In the genomic region with DNA sequence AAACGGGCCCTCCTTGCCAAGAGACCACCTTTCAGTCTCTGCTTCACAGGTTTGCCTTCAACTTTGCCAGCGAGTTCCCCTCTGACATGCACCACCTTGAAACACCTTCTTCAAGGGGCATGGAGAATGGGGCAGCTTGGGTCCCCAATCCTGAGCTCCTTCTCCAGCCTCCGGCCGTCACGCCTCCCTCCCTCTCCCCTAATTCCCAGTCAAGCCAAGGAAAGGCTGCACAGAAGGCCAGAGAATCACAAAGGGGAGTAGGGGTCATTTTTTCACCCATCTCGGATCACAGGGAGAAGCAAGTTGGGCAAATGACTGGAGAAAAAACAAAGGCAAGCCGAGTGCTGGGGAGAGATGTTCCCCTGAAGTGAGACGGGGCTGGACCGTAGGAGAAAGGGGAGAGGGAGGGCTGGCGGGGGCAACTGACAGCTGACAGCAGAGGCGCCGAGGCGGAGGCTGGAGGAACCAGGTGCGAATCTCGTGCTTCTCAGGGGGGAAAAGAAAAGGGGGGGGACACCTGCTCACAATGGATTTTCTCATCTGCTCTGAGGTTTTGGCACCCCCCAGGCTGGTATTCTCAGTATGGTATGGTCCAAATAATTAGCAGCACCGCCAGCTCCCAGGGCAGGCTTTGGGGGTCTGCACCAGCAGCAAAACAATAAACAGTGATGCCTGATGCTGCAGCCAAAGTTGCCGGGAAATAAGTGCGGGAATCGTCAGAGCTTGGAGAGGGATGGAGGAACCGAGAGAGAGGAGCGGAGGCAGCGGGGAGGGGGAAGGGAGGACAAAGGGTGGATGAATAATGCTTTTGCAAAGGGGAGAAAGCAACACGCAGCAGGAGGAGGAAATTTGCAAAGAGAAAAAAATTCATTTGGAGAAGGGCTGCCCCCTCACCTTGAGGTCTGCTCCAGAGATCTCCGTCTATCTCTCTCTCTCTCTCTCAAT, we compare ENCODE assay signal across 8 cellular contexts. TPM values are rescaled to one million over a fixed set of nuclear protein-coding genes. Genes with fewer than 3 reads are reported as not detected.
DNase-seq lines count a peak whose midpoint lies in the region; ATAC-seq, FAIRE-seq and TF ChIP-seq lines count a peak whose summit lies in the region.

No MANE protein-coding gene starts in this region.

- intact Hi-C loops in lower leg skin (cut with DNase I; ENCODE audit: low total_unique reads): no loop called here
- intact Hi-C loops in tibial artery (cut with DNase I; ENCODE audit: low total_unique reads): loop anchor here (10.0 kb wide), 2 partner anchors 154 to 194 kb away; no protein-coding TSS in a partner anchor

- TF ChIP-seq CTCF in A549 (IDR thresholded peaks at IDR 0.05) (no peak), astrocyte of the cerebellum (IDR thresholded peaks at IDR 0.05; ENCODE audit: low read depth, low read length, missing control alignments) (no peak), lower leg skin (IDR thresholded peaks at IDR 0.05) (no peak), tibial artery (IDR thresholded peaks at IDR 0.05) (no peak)

- H3K4me2 ChIP-seq in A549: peak overlapping the region; percentile 84

- H3K27ac ChIP-seq in A549 (peak overlapping the region in 1 of 2 experiments; percentile 71; a peak in 3 of 6 replicates), HUES64 (ENCODE audit: low read depth, low read length) (peak overlapping the region; percentile 71; the same call in 1 of the 2 replicates), tibial artery (no peak overlapping the region)

- peaks cover 4% of the 10 kb centered on the region; the same call in 1 of the 2 replicates for H3K36me3 ChIP-seq in HUES64 (ENCODE audit: insufficient read depth, low read length)
- H3K36me3 ChIP-seq in tibial artery: no peaks in the 10 kb centered on the region

- no peak for TF ChIP-seq EP300 in A549 (IDR thresholded peaks at IDR 0.05)

- no peaks in the 10 kb centered on the region for H3K9me3 ChIP-seq in A549
- H3K9me3 ChIP-seq in HUES64 (ENCODE audit: insufficient read depth, low read depth, low read length): no peaks in the 10 kb centered on the region
- no peaks in the 10 kb centered on the region for H3K9me3 ChIP-seq in tibial artery

- peak overlapping the region; percentile 63 for H3K9ac ChIP-seq in HUES64 (ENCODE audit: low read depth, low read length)

- TF ChIP-seq POLR2A in A549 (IDR thresholded peaks at IDR 0.05; ENCODE audit: low read length) (peak; percentile 5; the same call in 1 of the 2 replicates), lower leg skin (IDR thresholded peaks at IDR 0.05) (no peak)

- peaks cover 24% of the 10 kb centered on the region for H3K4me1 ChIP-seq in A549
- peaks cover 65% of the 10 kb centered on the region for H3K4me1 ChIP-seq in HUES64 (ENCODE audit: insufficient read depth, low read length)
- H3K4me1 ChIP-seq in tibial artery: peaks cover 0 to 58% (median 43%) of the 10 kb centered on the region in 4 donors

- ATAC-seq in A549 (peak; percentile 14 to 40; a peak in 5 of 6 replicates), GM21717 (IDR thresholded peaks at IDR 0.05; ENCODE audit: unreplicated experiment) (no peak)

- H3K4me3 ChIP-seq in A549 (peak overlapping the region; percentile 35), HUES64 (ENCODE audit: low read length) (peak overlapping the region; percentile 55), astrocyte of the cerebellum (ENCODE audit: low read depth, low read length) (peak overlapping the region; percentile 45), lower leg skin (ENCODE audit: low read depth, poor library complexity, severe bottlenecking) (peak overlapping the region; percentile 34), tibial artery (peak overlapping the region; percentile 35 to 41)

- 8% methylated on average over 24 of the region's 24 CpGs for WGBS in A549 (ENCODE audit: missing lambda C conversion rate)
- WGBS in HUES64: under 1% methylated on average over 24 of the region's 24 CpGs
- 3 to 5% methylated on average over 23 to 24 of the region's 24 CpGs for WGBS in lower leg skin, 2 donors

- 0 out of 2 replicates have a peak, but pooled peaks cover 2% of the 10 kb centered on the region for H3K27me3 ChIP-seq in HUES64 (ENCODE audit: insufficient read depth, low read length)
- peaks cover 0 to 47% of the 10 kb centered on the region in 2 donors for H3K27me3 ChIP-seq in tibial artery

- no peak for DNase-seq in A549 (ENCODE audit: low read depth in 1 of 2, low spot score in 1 of 2)
- DNase-seq in astrocyte of the cerebellum (ENCODE audit: low read depth): no peak
- no peak for DNase-seq in lower leg skin (ENCODE audit: low spot score in 2 of 2)
- no peak for DNase-seq in tibial artery
- no peak for DNase-seq in cerebellum (ENCODE audit: low spot score)
- no peak for DNase-seq in GOT3 (lab: John Stamatoyannopoulos, UW)

- CTCF ChIA-PET in A549 (lab: Yijun Ruan, JAX): interaction anchor here (0.7 to 11.7 kb wide), 6 partner anchors 7 to 306 kb away, joined by 3 to 318 read pairs (median 6); a partner anchor contains a TSS

- FAIRE-seq in A549 (lab: Jason Lieb, UNC): no peak

- POLR2A ChIA-PET in A549 (lab: Yijun Ruan, JAX): interaction anchor here (0.5 kb wide), 1 partner anchor 53 kb away, joined by 3 read pairs; no protein-coding TSS in a partner anchor

- in situ Hi-C loops in astrocyte of the cerebellum (cut with HindIII; ENCODE audit: low sequenced_read_pairs): no loop called here

- no peak for TF ChIP-seq RAD21 in A549 (conservative IDR thresholded peaks at IDR 0.05 in 1 of 2, IDR thresholded peaks at IDR 0.05 in 1 of 2)

TF ChIP-seq in A549, 52 proteins besides CTCF, POLR2A, EP300 and RAD21 (continues in another document):
- TF ChIP-seq TFCP2L1 (CRISPR knock-in tag; IDR thresholded peaks at IDR 0.05) (0 out of 2 replicates have a peak, but pooled peaks have one; percentile 29), CBX8 (IDR thresholded peaks at IDR 0.05) (no peak), EHF (CRISPR knock-in tag; IDR thresholded peaks at IDR 0.05) (no peak), CEBPB (IDR thresholded peaks at IDR 0.05) (no peak), FOSL2 (IDR thresholded peaks at IDR 0.05) (no peak), FOSL2 (CRISPR knock-in tag; IDR thresholded peaks at IDR 0.05) (no peak), SMC3 (IDR thresholded peaks at IDR 0.05) (no peak), GATA3 (IDR thresholded peaks at IDR 0.05; ENCODE audit: borderline replicate concordance) (0 out of 2 replicates have a peak, but pooled peaks have one; percentile 19), ZC3H11A (IDR thresholded peaks at IDR 0.05) (no peak), MAFK (IDR thresholded peaks at IDR 0.05; ENCODE audit: partially characterized antibody) (no peak), RFX5 (IDR thresholded peaks at IDR 0.05) (no peak)
- TF ChIP-seq, protein P1, sequence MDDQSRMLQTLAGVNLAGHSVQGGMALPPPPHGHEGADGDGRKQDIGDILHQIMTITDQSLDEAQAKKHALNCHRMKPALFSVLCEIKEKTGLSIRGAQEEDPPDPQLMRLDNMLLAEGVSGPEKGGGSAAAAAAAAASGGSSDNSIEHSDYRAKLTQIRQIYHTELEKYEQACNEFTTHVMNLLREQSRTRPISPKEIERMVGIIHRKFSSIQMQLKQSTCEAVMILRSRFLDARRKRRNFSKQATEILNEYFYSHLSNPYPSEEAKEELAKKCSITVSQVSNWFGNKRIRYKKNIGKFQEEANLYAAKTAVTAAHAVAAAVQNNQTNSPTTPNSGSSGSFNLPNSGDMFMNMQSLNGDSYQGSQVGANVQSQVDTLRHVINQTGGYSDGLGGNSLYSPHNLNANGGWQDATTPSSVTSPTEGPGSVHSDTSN (IDR thresholded peaks at IDR 0.05): peak; percentile 67; the same call in 1 of the 2 replicates

RNA-seq across cellular contexts. Expression of a gene that starts 0.6 kb away (rescaled TPM):
- polyA plus RNA-seq in A549 (2011; rRNA removed): 0.04 and 0.13 TPM in 2 replicates
- polyA plus RNA-seq in A549 (2012; cell fraction: cytosol; rRNA removed): 0.01 and 0.08 TPM in 2 replicates
- 0.04 TPM in 1 of 2 replicates, not detected in the other for polyA plus RNA-seq in A549 (2012; cell fraction: nucleus; rRNA removed)
- polyA plus RNA-seq in A549 (2017; fragmentation: RNase III; extraction: RNeasy Plus Mini Kit Qiagen cat#74134 plus additional on column Dnase treatment): 0.04 to 0.06 TPM in 2 of 3 replicates, not detected in the other
- polyA minus RNA-seq in A549 (2011; rRNA and poly(A)+ RNA removed): 0.10 and 0.17 TPM in 2 replicates
- polyA plus RNA-seq in HUES64 (2013, experiment 1 of 2): not detected
- polyA plus RNA-seq in HUES64 (2013, experiment 2 of 2): not detected
- 1 to 10 TPM in 3 of 4 donors, under 1 TPM in 1; 0.91 to 4.3 (median 2.9) TPM for total RNA-seq in lower leg skin
- total RNA-seq in cerebellum: 1.8 TPM

RNA-seq across cellular contexts. Expression of a gene that starts 8.5 kb away (rescaled TPM):
- polyA plus RNA-seq in A549 (2011; rRNA removed): 22.8 and 24.2 TPM in 2 replicates
- polyA plus RNA-seq in A549 (2012; cell fraction: cytosol; rRNA removed): 18.3 and 19.5 TPM in 2 replicates
- 16.0 and 24.4 TPM in 2 replicates for polyA plus RNA-seq in A549 (2012; cell fraction: nucleus; rRNA removed)
- polyA plus RNA-seq in A549 (2017; fragmentation: RNase III; extraction: RNeasy Plus Mini Kit Qiagen cat#74134 plus additional on column Dnase treatment): 31.6 to 33.0 TPM (median 31.8 TPM) in 3 replicates
- 21.3 and 25.5 TPM in 2 replicates for polyA minus RNA-seq in A549 (2011; rRNA and poly(A)+ RNA removed)
- 22.2 TPM for polyA plus RNA-seq in HUES64 (2013, experiment 1 of 2)
- 20.9 TPM for polyA plus RNA-seq in HUES64 (2013, experiment 2 of 2)
- total RNA-seq in lower leg skin: 10 to 100 TPM; 14.0 to 29.2 (median 17.6) TPM
- 8.3 TPM for total RNA-seq in cerebellum

RNA-seq across cellular contexts. Expression of a gene that starts 18.9 kb away (rescaled TPM):
- polyA plus RNA-seq in A549 (2011; rRNA removed): 63.8 and 75.9 TPM in 2 replicates
- 49.6 and 59.2 TPM in 2 replicates for polyA plus RNA-seq in A549 (2012; cell fraction: cytosol; rRNA removed)
- polyA plus RNA-seq in A549 (2012; cell fraction: nucleus; rRNA removed): 62.4 and 72.5 TPM in 2 replicates
- polyA plus RNA-seq in A549 (2017; fragmentation: RNase III; extraction: RNeasy Plus Mini Kit Qiagen cat#74134 plus additional on column Dnase treatment): 44.1 to 47.1 TPM (median 46.5 TPM) in 3 replicates
- polyA minus RNA-seq in A549 (2011; rRNA and poly(A)+ RNA removed): 116 and 122 TPM in 2 replicates
- polyA plus RNA-seq in HUES64 (2013, experiment 1 of 2): 33.3 TPM
- 31.4 TPM for polyA plus RNA-seq in HUES64 (2013, experiment 2 of 2)
- total RNA-seq in lower leg skin: 10 to 100 TPM; 72.9 to 99.1 (median 84.5) TPM
- total RNA-seq in cerebellum: 23.0 TPM

RNA-seq across cellular contexts. Expression of a gene that starts 51.6 kb away (rescaled TPM):
- polyA plus RNA-seq in A549 (2011; rRNA removed) (0.59 and 0.91 TPM in 2 replicates), A549 (2017; fragmentation: RNase III; extraction: RNeasy Plus Mini Kit Qiagen cat#74134 plus additional on column Dnase treatment) (0.10 to 0.63 TPM (median 0.53 TPM) in 3 replicates)
- polyA plus RNA-seq in A549 (2012; cell fraction: cytosol; rRNA removed): 0.15 and 0.19 TPM in 2 replicates
- polyA plus RNA-seq in A549 (2012; cell fraction: nucleus; rRNA removed): 0.07 TPM in 1 of 2 replicates, not detected in the other
- 0.79 and 1.1 TPM in 2 replicates for polyA minus RNA-seq in A549 (2011; rRNA and poly(A)+ RNA removed)
- polyA plus RNA-seq in HUES64 (2013, experiment 1 of 2): 52.6 TPM
- 71.0 TPM for polyA plus RNA-seq in HUES64 (2013, experiment 2 of 2)
- total RNA-seq in lower leg skin (100 to 1,000 TPM in 2 of 4 donors, 10 to 100 TPM in 2; 89.4 to 236 (median 103) TPM), cerebellum (16.7 TPM)
